ENCODE assay signal across 20 cellular contexts in the genomic region with DNA sequence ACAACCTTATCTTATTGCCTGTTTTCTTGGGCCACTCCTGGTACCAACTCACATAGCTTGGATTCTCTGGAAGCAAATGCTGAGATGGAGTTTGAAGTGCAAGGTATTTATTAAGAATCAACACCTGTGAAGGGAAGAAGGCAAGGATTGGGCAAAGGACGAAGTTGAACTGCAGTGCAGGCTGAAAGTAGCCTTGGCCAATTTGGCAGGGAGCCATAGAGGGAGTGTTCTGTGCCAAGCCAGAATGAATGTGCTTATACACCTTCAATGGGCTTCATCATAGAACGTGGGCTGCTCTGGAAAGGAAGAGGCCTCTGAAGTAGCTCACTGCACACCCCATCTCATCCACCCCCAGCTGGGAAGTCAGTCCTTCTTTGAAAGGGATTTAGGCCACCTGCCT.
A peak's percentile ranks its signal among the peaks of the same experiment; 100 is the strongest.
DNase-seq lines count a peak whose midpoint lies in the region; FAIRE-seq and TF ChIP-seq lines count a peak whose summit lies in the region.
"Had no signal": no experiment of that assay in that cellular context is flagged by ENCODE, and none has a peak within 500 bp of the region (broad histone marks: within the 10 kb centered on the region; RNA-seq: fewer than 3 reads in every experiment).

No MANE protein-coding gene starts in this region.

- H3K27me3 ChIP-seq in endothelial cell of umbilical vein (ENCODE audit: control insufficient read depth in 2 of 2, insufficient read depth in 2 of 2, low read length in 2 of 2) (peaks cover 3 to 6% of the 10 kb centered on the region in 2 experiments), stomach (no peaks in the 10 kb centered on the region), neuronal stem cell (ENCODE audit: control insufficient read depth in 3 of 3, insufficient read depth in 3 of 3, low read depth in 1 of 3, low read length in 3 of 3) (peaks cover 0 to 16% (median 0%) of the 10 kb centered on the region in 3 experiments)
- H3K27me3 ChIP-seq: heart left ventricle, suprapubic skin had no signal

- DNase-seq in NCI-H1417 (lab: John Stamatoyannopoulos, UW) = peak; percentile 39 to 71 (median 44)
- DNase-seq in NCI-H1417 treated with DMSO at 0.1 percent for 48 hours (lab: John Stamatoyannopoulos, UW) = no peak
- peak; percentile 96 for DNase-seq in NCI-H345 (lab: John Stamatoyannopoulos, UW)
- peak; percentile 11 for DNase-seq in endothelial cell of umbilical vein (ENCODE audit: low read depth, low spot score)
- peak; percentile 56 for DNase-seq in stomach
- DNase-seq in NCI-H526 treated with DMSO at 0.1 percent for 48 hours (lab: John Stamatoyannopoulos, UW) = no peak
- no peak for DNase-seq in ecto neural progenitor cell (ENCODE audit: low spot score)
- no peak for DNase-seq in neuronal stem cell (ENCODE audit: low spot score)
- DNase-seq: 8988T; activated CD4-positive, alpha-beta T cell treated with anti-CD3 and anti-CD28 coated beads, Interleukin-2, amount 10 ng/mL, durations not matched to agents 7 days and 5 days; C1 segment of cervical spinal cord; effector CD4-positive, alpha-beta T cell; heart left ventricle; Kasumi-1; naive thymus-derived CD8-positive, alpha-beta T cell; stimulated activated CD4-positive, alpha-beta T cell treated with anti-CD3 and anti-CD28 coated beads, Interleukin-4, amount 100 ng/mL, for 4 hours; SW 1271 had no signal

- H3K4ac ChIP-seq in neuronal stem cell (ENCODE audit: low read length) = no peak overlapping the region

- POLR2A ChIA-PET in endothelial cell of umbilical vein (lab: Charles Lee) = no interaction called here

- H3K9ac ChIP-seq in endothelial cell of umbilical vein (replicated peaks; ENCODE audit: extremely low read depth, insufficient read depth, low read length) = no peak overlapping the region
- H3K9ac ChIP-seq in neuronal stem cell (ENCODE audit: low read depth, low read length, poor library complexity) = no peak overlapping the region

- no peak overlapping the region for H4K91ac ChIP-seq in neuronal stem cell (ENCODE audit: low read depth, low read length, poor library complexity)

- H2AK5ac ChIP-seq in neuronal stem cell (ENCODE audit: low read depth, low read length) = no peak overlapping the region

- no peak overlapping the region for H3K14ac ChIP-seq in neuronal stem cell (ENCODE audit: low read length)

- BruUV-seq in endothelial cell of umbilical vein (replicated peaks; lab: Mats Ljungman, UMichigan) = no TSS peak

- no peak overlapping the region for H3K23ac ChIP-seq in neuronal stem cell (ENCODE audit: low read depth, low read length, poor library complexity)

- dilution Hi-C loops in endothelial cell of umbilical vein (cut with MboI; ENCODE audit: extremely low pct_ligation_motif_present, low sequenced_read_pairs) = no loop called here

- H2BK120ac ChIP-seq in neuronal stem cell (ENCODE audit: low read depth, low read length) = no peak overlapping the region

- H2BK15ac ChIP-seq in neuronal stem cell (ENCODE audit: low read length) = no peak overlapping the region

- H3K4me3 ChIP-seq in endothelial cell of umbilical vein (replicated peaks in 1 of 3; ENCODE audit: insufficient read depth in 1 of 3, low read depth in 1 of 3, low read length in 3 of 3) (no peak overlapping the region), stomach (no peak overlapping the region), neuronal stem cell (ENCODE audit: low read length in 2 of 2) (no peak overlapping the region)
- H3K4me3 ChIP-seq: heart left ventricle, skin epidermis, suprapubic skin had no signal

- no peak overlapping the region for H2BK12ac ChIP-seq in neuronal stem cell (ENCODE audit: low read length)

- CTCF ChIA-PET in endothelial cell of umbilical vein (lab: Charles Lee) = interaction anchor here (0.9 to 1.3 kb wide), 5 partner anchors 13 to 34 kb away, joined by 3 to 4 read pairs (median 4); no protein-coding TSS in a partner anchor

- 7 to 27% (median 21%) methylated on average over 2 of the region's 2 CpGs for WGBS in stomach, 5 donors
- no CpG with 5 or more reads among the region's 2 CpGs for WGBS in neuronal stem cell (ENCODE audit: extremely low coverage in 2 of 2, insufficient read length in 2 of 2, insufficient replicate concordance in 1 of 2), 2 donors

- H3K36me3 ChIP-seq in endothelial cell of umbilical vein (ENCODE audit: control insufficient read depth in 2 of 2, extremely low read depth in 1 of 2, insufficient read depth in 2 of 2, low read length in 2 of 2) (no peaks in the 10 kb centered on the region), stomach (no peaks in the 10 kb centered on the region), neuronal stem cell (replicated peaks in 1 of 2; ENCODE audit: control insufficient read depth in 2 of 2, insufficient read depth in 2 of 2, low read length in 2 of 2) (no peaks in the 10 kb centered on the region)
- H3K36me3 ChIP-seq: heart left ventricle, suprapubic skin had no signal

- H3K79me2 ChIP-seq in endothelial cell of umbilical vein (ENCODE audit: control insufficient read depth, insufficient read depth, low read length) = no peaks in the 10 kb centered on the region

- TF ChIP-seq EP300 in stomach (IDR thresholded peaks at IDR 0.05) = no peak

- H3K27ac ChIP-seq in endothelial cell of umbilical vein (ENCODE audit: insufficient read depth, low read depth, low read length) (no peak overlapping the region), stomach (no peak overlapping the region), neuronal stem cell (replicated peaks; ENCODE audit: low read length) (no peak overlapping the region)
- H3K27ac ChIP-seq: heart left ventricle, skin epidermis, suprapubic skin had no signal

- peak; percentile 37 for FAIRE-seq in endothelial cell of umbilical vein (lab: Jason Lieb, UNC)
- FAIRE-seq: TTC549 had no signal

- intact Hi-C loops in endothelial cell of umbilical vein (cut with micrococcal nuclease) = no loop called here
- intact Hi-C loops in stomach (cut with DNase I; ENCODE audit: low total_unique reads) = no loop called here

- H4K20me1 ChIP-seq in endothelial cell of umbilical vein (replicated peaks; ENCODE audit: control insufficient read depth, extremely low read depth, insufficient read depth, low read length) = no peaks in the 10 kb centered on the region

- H4K8ac ChIP-seq in neuronal stem cell (ENCODE audit: low read depth, low read length) = no peak overlapping the region

- TF ChIP-seq CTCF in endothelial cell of umbilical vein (IDR thresholded peaks at IDR 0.05; ENCODE audit: extremely low read depth in 1 of 2, insufficient read depth in 1 of 2, low read depth in 1 of 2, low read length in 2 of 2) = no peak
- no peak for TF ChIP-seq CTCF in stomach (IDR thresholded peaks at IDR 0.05)

- H3K18ac ChIP-seq in neuronal stem cell (ENCODE audit: low read length) = no peak overlapping the region

- H3K9me3 ChIP-seq in endothelial cell of umbilical vein (replicated peaks; ENCODE audit: control insufficient read depth, insufficient read depth, low read length) (no peaks in the 10 kb centered on the region), stomach (no peaks in the 10 kb centered on the region), neuronal stem cell (replicated peaks in 1 of 2; ENCODE audit: control insufficient read depth in 2 of 2, insufficient read depth in 1 of 2, low read depth in 1 of 2, low read length in 2 of 2) (no peaks in the 10 kb centered on the region)
- H3K9me3 ChIP-seq: heart left ventricle, suprapubic skin had no signal

- H2AFZ ChIP-seq in endothelial cell of umbilical vein (ENCODE audit: low read depth, low read length) (no peak overlapping the region), neuronal stem cell (ENCODE audit: low read length) (no peak overlapping the region)

- no peak overlapping the region for H3K4me2 ChIP-seq in endothelial cell of umbilical vein (ENCODE audit: insufficient read depth, low read length)
- H3K4me2 ChIP-seq in neuronal stem cell (ENCODE audit: insufficient read depth, low read length, poor library complexity, severe bottlenecking) = no peak overlapping the region

- no peaks in the 10 kb centered on the region for H3K9me1 ChIP-seq in endothelial cell of umbilical vein (replicated peaks; ENCODE audit: control insufficient read depth, extremely low read depth, insufficient read depth, low read length)

- no peaks in the 10 kb centered on the region for H3K79me1 ChIP-seq in neuronal stem cell (ENCODE audit: low read depth, low read length)

- no peaks in the 10 kb centered on the region for H3K4me1 ChIP-seq in endothelial cell of umbilical vein (ENCODE audit: control insufficient read depth, extremely low read depth, insufficient read depth, low read length)
- no peaks in the 10 kb centered on the region for H3K4me1 ChIP-seq in stomach
- no peaks in the 10 kb centered on the region for H3K4me1 ChIP-seq in neuronal stem cell (ENCODE audit: control insufficient read depth in 2 of 2, insufficient read depth in 1 of 2, low read depth in 1 of 2, low read length in 2 of 2)
- H3K4me1 ChIP-seq: heart left ventricle, suprapubic skin had no signal

- TF ChIP-seq POLR2A in endothelial cell of umbilical vein (IDR thresholded peaks at IDR 0.05; ENCODE audit: low read depth, low read length) = no peak
- TF ChIP-seq POLR2A in stomach (IDR thresholded peaks at IDR 0.05) = no peak

- H2BK5ac ChIP-seq in neuronal stem cell (ENCODE audit: low read length) = no peak overlapping the region

TF ChIP-seq in endothelial cell of umbilical vein, 7 proteins besides CTCF, POLR2A, EP300 and RAD21:
- TF ChIP-seq MAX (IDR thresholded peaks at IDR 0.05; ENCODE audit: insufficient read depth, insufficient read length) (no peak), EZH2 (IDR thresholded peaks at IDR 0.05; ENCODE audit: borderline replicate concordance, low read depth, low read length, severe bottlenecking) (no peak), FOS (IDR thresholded peaks at IDR 0.05; ENCODE audit: borderline replicate concordance, insufficient read depth, low read length) (no peak), POLR2AphosphoS5 (IDR thresholded peaks at IDR 0.05; ENCODE audit: insufficient read depth, low read depth, low read length) (no peak), MYC (IDR thresholded peaks at IDR 0.05; ENCODE audit: low read depth, low read length) (no peak), JUN (IDR thresholded peaks at IDR 0.05; ENCODE audit: borderline replicate concordance, insufficient read depth, insufficient read length, low read depth) (no peak), GATA2 (IDR thresholded peaks at IDR 0.05; ENCODE audit: insufficient read depth, insufficient read length, low read depth, low read length) (no peak)

Comparison
In these comparisons a context has a peak if more than half of its experiments do, and no peak if none do; other contexts are left out.
1. DNase-seq: peak in NCI-H1417 (3 of 3), NCI-H345 (single experiment), endothelial cell of umbilical vein (single experiment) and stomach (single experiment); none in NCI-H1417 treated with DMSO at 0.1 percent for 48 hours (single experiment), NCI-H526 treated with DMSO at 0.1 percent for 48 hours (single experiment), ecto neural progenitor cell (single experiment) and neuronal stem cell (single experiment).